In genomic region chr17:1170739-1171138, GRCh38 we compare ENCODE assay signal across 12 cellular contexts. TPM values are rescaled to one million over a fixed set of nuclear protein-coding genes. Genes with fewer than 3 reads are reported as not detected.
A peak's percentile ranks its signal among the peaks of the same experiment; 100 is the strongest.
DNase-seq lines count a peak whose midpoint lies in the region; ATAC-seq and TF ChIP-seq lines count a peak whose summit lies in the region.
"Had no signal": no experiment of that assay in that cellular context is flagged by ENCODE, and none has a peak within 500 bp of the region (broad histone marks: within the 10 kb centered on the region; RNA-seq: fewer than 3 reads in every experiment).

No MANE protein-coding gene starts in this region.

- H3K79me2 ChIP-seq in PC-3 (ENCODE audit: low read length): no peaks in the 10 kb centered on the region

- POLR2A ChIA-PET in A673 (lab: Charles Lee; ENCODE audit: low non-redundant PET) (no interaction called here), PC-3 (lab: Charles Lee; ENCODE audit: unreplicated experiment) (no interaction called here)

- H3K9me3 ChIP-seq in A673 (ENCODE audit: low read depth, low read length, poor library complexity, severe bottlenecking): no peaks in the 10 kb centered on the region
- H3K9me3 ChIP-seq in PC-3 (ENCODE audit: low read length): no peaks in the 10 kb centered on the region

- H3K9ac ChIP-seq in PC-3 (ENCODE audit: low read length): no peak overlapping the region

- H3K4me3 ChIP-seq in A673 (ENCODE audit: low read depth, low read length, poor library complexity, severe bottlenecking) (no peak overlapping the region), PC-3 (ENCODE audit: low read length) (no peak overlapping the region), fibroblast of pulmonary artery (replicated peaks; ENCODE audit: low read depth, low read length) (no peak overlapping the region)

- intact Hi-C loops in A673 (cut with micrococcal nuclease; ENCODE audit: unreplicated experiment): no loop called here
- intact Hi-C loops in PC-3 (cut with micrococcal nuclease): no loop called here

- H3K36me3 ChIP-seq in A673 (ENCODE audit: insufficient read depth, low read length, poor library complexity, severe bottlenecking) (no peaks in the 10 kb centered on the region), PC-3 (ENCODE audit: low read depth, low read length) (no peaks in the 10 kb centered on the region)

- H2AFZ ChIP-seq in PC-3 (ENCODE audit: low read length): no peak overlapping the region

- no peaks in the 10 kb centered on the region for H3F3A ChIP-seq in PC-3 (ENCODE audit: low read length, unreplicated experiment)

- no peaks in the 10 kb centered on the region for H3K27me3 ChIP-seq in A673 (replicated peaks; ENCODE audit: insufficient read depth, low read depth, low read length, poor library complexity)
- no peaks in the 10 kb centered on the region for H3K27me3 ChIP-seq in PC-3 (ENCODE audit: low read length)

- H3K4me1 ChIP-seq in A673 (ENCODE audit: insufficient read depth, low read length, poor library complexity, severe bottlenecking) (no peaks in the 10 kb centered on the region), PC-3 (ENCODE audit: insufficient read depth, low read length) (no peaks in the 10 kb centered on the region)

- no peak for ATAC-seq in PC-3
- ATAC-seq in HG02588 (IDR thresholded peaks at IDR 0.05; ENCODE audit: unreplicated experiment): no peak
- ATAC-seq: activated naive CD4-positive, alpha-beta T cell treated with anti-CD3 and anti-CD28 coated beads, Interleukin-2, amount 50 U/mL, for 72 hours had no signal

- H3K4me2 ChIP-seq in PC-3 (ENCODE audit: low read length): no peak overlapping the region

- DNase-seq in A673 (ENCODE audit: low spot score): no peak
- no peak for DNase-seq in PC-3
- DNase-seq in fibroblast of pulmonary artery (ENCODE audit: low read depth): no peak
- no peak for DNase-seq in SIG-M5 (lab: John Stamatoyannopoulos, UW)
- no peak for DNase-seq in AML-193 (lab: John Stamatoyannopoulos, UW)
- DNase-seq in SKM-1 treated with dmso at 0.1 percent for 144 hours (lab: John Stamatoyannopoulos, UW; ENCODE audit: unreplicated experiment): no peak
- DNase-seq: cerebellar nuclear complex; NCI-H1436 treated with DMSO at 0.1 percent for 48 hours; stimulated activated CD4-positive, alpha-beta T cell treated with anti-CD3 and anti-CD28 coated beads, Interleukin-12 subunit alpha, Interleukin-12 subunit beta, amount 100 ng/mL, for 4 hours had no signal

- no peaks in the 10 kb centered on the region for H4K20me1 ChIP-seq in PC-3 (ENCODE audit: low read length)

- CTCF ChIA-PET in A673 (lab: Charles Lee) (no interaction called here), PC-3 (lab: Charles Lee) (no interaction called here)

- TF ChIP-seq CTCF in A673 (conservative IDR thresholded peaks at IDR 0.05; ENCODE audit: low read depth, low read length): peak; percentile 57
- peak; percentile 60 for TF ChIP-seq CTCF in GM12874 (IDR thresholded peaks at IDR 0.05; ENCODE audit: insufficient read depth, low read depth, low read length)
- peak; percentile 37 for TF ChIP-seq CTCF in PC-3 (conservative IDR thresholded peaks at IDR 0.05; ENCODE audit: low read depth, low read length)
- peak; percentile 5 for TF ChIP-seq CTCF in fibroblast of pulmonary artery (IDR thresholded peaks at IDR 0.05; ENCODE audit: low read length, missing control alignments)

- H3K27ac ChIP-seq in A673 (ENCODE audit: low read depth, low read length, poor library complexity, severe bottlenecking) (no peak overlapping the region), PC-3 (ENCODE audit: low read length) (no peak overlapping the region)

- no peaks in the 10 kb centered on the region for H3K9me2 ChIP-seq in PC-3 (replicated peaks; ENCODE audit: low read length)

- no TSS peak for BruUV-seq in A673 (replicated peaks; lab: Mats Ljungman, UMichigan)
- BruUV-seq in PC-3 (replicated peaks; lab: Mats Ljungman, UMichigan): no TSS peak

RNA-seq across cellular contexts. Expression of gene ABR, which starts 9.0 kb away (rescaled TPM):
- total RNA-seq in A673 (2021) (47.6 and 67.9 TPM in 2 replicates), PC-3 (2014; rRNA removed) (35.4 and 58.5 TPM in 2 replicates)

Comparison
In these comparisons a context has a peak if more than half of its experiments do, and no peak if none do; other contexts are left out.
1. CTCF ChIP-seq: peak in every context shown above with its lines; median percentile 60 in GM12874; 57 in A673; 37 in PC-3; 5 in fibroblast of pulmonary artery.